ENCODE assay signal across 8 cellular contexts in the genomic region with DNA sequence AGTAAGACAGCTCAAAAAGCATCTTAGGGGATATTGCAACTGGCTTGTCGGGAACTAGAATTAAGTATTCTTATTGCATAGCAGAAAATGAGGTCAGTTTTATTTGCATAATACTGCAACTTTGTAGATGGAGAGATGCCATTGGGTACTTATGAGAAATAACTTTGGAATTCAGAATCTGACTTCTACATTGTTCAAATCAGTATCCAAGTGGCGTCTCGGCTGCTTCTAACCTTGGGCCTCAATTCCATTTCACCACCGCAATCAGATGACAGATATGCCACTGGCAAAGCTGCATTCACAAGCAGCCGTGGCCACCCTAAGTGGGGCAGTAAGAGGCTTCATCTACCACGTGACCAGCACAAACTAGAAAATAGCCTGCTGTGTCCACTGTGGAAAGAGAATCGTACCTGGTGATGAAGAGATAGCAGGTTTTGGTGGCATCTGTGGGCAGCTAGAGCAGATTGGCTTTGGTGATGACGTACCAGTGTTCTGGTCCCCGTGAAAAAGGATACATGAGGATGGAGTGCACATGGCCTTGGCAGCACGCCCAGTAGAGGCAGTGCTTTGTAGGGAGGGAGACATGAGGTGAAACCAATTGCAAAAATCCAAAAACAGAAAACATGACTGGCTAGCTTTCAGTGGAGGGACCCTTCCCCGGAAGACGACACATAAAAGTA.
DNase-seq lines count a peak whose midpoint lies in the region; ATAC-seq and TF ChIP-seq lines count a peak whose summit lies in the region.

No MANE protein-coding gene starts in this region.

- peak overlapping the region; percentile 73 for H3K27ac Mint-ChIP-seq in chondrocyte (ENCODE audit: unreplicated experiment)

- TF ChIP-seq CTCF in chondrocyte (IDR thresholded peaks at IDR 0.05) (no peak), osteoblast (IDR thresholded peaks at IDR 0.05; ENCODE audit: extremely low read depth, low read depth, low read length) (no peak)

- H3K9me3 Mint-ChIP-seq in chondrocyte (ENCODE audit: low read depth) = no peaks in the 10 kb centered on the region

- H3K27ac ChIP-seq in osteoblast (ENCODE audit: low read depth, low read length) = peak overlapping the region; percentile 76

- H3K36me3 Mint-ChIP-seq in chondrocyte (ENCODE audit: low read depth) = no peaks in the 10 kb centered on the region

- no peak for ATAC-seq in HG03280 (IDR thresholded peaks at IDR 0.05; ENCODE audit: unreplicated experiment)

- H3K4me1 Mint-ChIP-seq in chondrocyte (ENCODE audit: low read depth) = peaks cover 56% of the 10 kb centered on the region

- peak overlapping the region; percentile 47 for H3K4me2 ChIP-seq in osteoblast (ENCODE audit: insufficient read depth, low read length)

- DNase-seq in DMS153 (lab: John Stamatoyannopoulos, UW) (peak; percentile 39), NCI-H2227 treated with DMSO at 0.1 percent for 48 hours (lab: John Stamatoyannopoulos, UW) (peak; percentile 11), chondrocyte (ENCODE audit: low spot score) (no peak), osteoblast (ENCODE audit: insufficient read length, low spot score, missing footprints) (peak; percentile 83), NCI-H146 (lab: John Stamatoyannopoulos, UW) (no peak), NCI-H146 treated with DMSO at 0.1 percent for 48 hours (lab: John Stamatoyannopoulos, UW; ENCODE audit: unreplicated experiment) (no peak)
- no peak for DNase-seq in activated naive CD4-positive, alpha-beta T cell (lab: John Stamatoyannopoulos, UW)

- H3K27me3 ChIP-seq in osteoblast (ENCODE audit: insufficient read depth, low read length) = no peaks in the 10 kb centered on the region

- H3K27me3 Mint-ChIP-seq in chondrocyte (ENCODE audit: low read depth) = no peaks in the 10 kb centered on the region

- no peaks in the 10 kb centered on the region for H3K79me2 ChIP-seq in osteoblast (ENCODE audit: insufficient read depth, low read length)

- no peaks in the 10 kb centered on the region for H4K20me1 ChIP-seq in osteoblast (ENCODE audit: insufficient read depth, low read length)

- no peaks in the 10 kb centered on the region for H3K36me3 ChIP-seq in osteoblast (ENCODE audit: insufficient read depth, low read length)

- no peaks in the 10 kb centered on the region for H3K9me3 ChIP-seq in osteoblast (ENCODE audit: low read depth, low read length)

- no peak overlapping the region for H3K4me3 Mint-ChIP-seq in chondrocyte (ENCODE audit: unreplicated experiment)

- peak overlapping the region; percentile 10 for H3K4me3 ChIP-seq in osteoblast (ENCODE audit: insufficient read depth, low read length)

- no peak overlapping the region for H2AFZ ChIP-seq in osteoblast (ENCODE audit: low read length)

- peaks cover 50% of the 10 kb centered on the region for H3K4me1 ChIP-seq in osteoblast (ENCODE audit: insufficient read depth, low read length)

Comparison
In these comparisons a context has a peak if more than half of its experiments do, and no peak if none do; other contexts are left out.
1. DNase-seq: peak in DMS153 (single experiment), NCI-H2227 treated with DMSO at 0.1 percent for 48 hours (single experiment) and osteoblast (single experiment); none in chondrocyte (single experiment), NCI-H146 (single experiment), activated naive CD4-positive, alpha-beta T cell (0 of 4) and NCI-H146 treated with DMSO at 0.1 percent for 48 hours (single experiment).